In genomic region chr13:98478134-98479129, GRCh38 we compare ENCODE assay signal across 8 cellular contexts.
DNase-seq lines count a peak whose midpoint lies in the region; ATAC-seq, FAIRE-seq and TF ChIP-seq lines count a peak whose summit lies in the region.

No MANE protein-coding gene starts in this region.

- H3K4me1 ChIP-seq in HCT116 (ENCODE audit: control insufficient read depth in 1 of 2, insufficient read depth in 2 of 2, low read length in 2 of 2) (peaks cover 34 to 71% of the 10 kb centered on the region in 2 experiments), small intestine (ENCODE audit: control insufficient read depth in 2 of 2, insufficient read depth in 1 of 2, low read depth in 1 of 2, low read length in 1 of 2) (peaks cover 0 to 14% of the 10 kb centered on the region in 2 donors), upper lobe of right lung (peaks cover 50% of the 10 kb centered on the region)

- no peaks in the 10 kb centered on the region for H3K9me2 ChIP-seq in HCT116 (ENCODE audit: insufficient read depth)

- H3K4me3 ChIP-seq in HCT116 (replicated peaks in 1 of 2; ENCODE audit: low read depth in 1 of 2, low read length in 2 of 2) (no peak overlapping the region), fibroblast of villous mesenchyme (ENCODE audit: low read depth, low read length) (no peak overlapping the region), small intestine (ENCODE audit: low read depth in 1 of 2, low read length in 2 of 2) (no peak overlapping the region), upper lobe of right lung (no peak overlapping the region)

- H3K27ac ChIP-seq in HCT116 (ENCODE audit: low read depth, low read length) (no peak overlapping the region), small intestine (ENCODE audit: low read depth in 1 of 2, low read length in 1 of 2) (peak overlapping the region in 1 of 2 donors; percentile 14), upper lobe of right lung (no peak overlapping the region)

- H3K9ac ChIP-seq in HCT116 (ENCODE audit: low read length) = no peak overlapping the region

- POLR2A ChIA-PET in HCT116 (lab: Charles Lee) = no interaction called here

- ATAC-seq in GM18517 (IDR thresholded peaks at IDR 0.05; ENCODE audit: unreplicated experiment) (peak; percentile 41), HCT116 (no peak), GM19328 (IDR thresholded peaks at IDR 0.05; ENCODE audit: unreplicated experiment) (no peak), upper lobe of right lung (no peak)

- no peak for TF ChIP-seq RAD21 in HCT116 (IDR thresholded peaks at IDR 0.05; ENCODE audit: low read depth)

- WGBS in small intestine, 3 donors = 80 to 93% (median 84%) methylated on average over 18 of the region's 18 CpGs

- CTCF ChIA-PET in HCT116 (lab: Charles Lee) = interaction anchor here (0.8 kb wide), 1 partner anchor 30 kb away, joined by 3 read pairs; no protein-coding TSS in a partner anchor

- H3K36me3 ChIP-seq in HCT116 (ENCODE audit: control insufficient read depth in 1 of 2, insufficient read depth in 2 of 2, low read length in 2 of 2) = peaks cover 3 to 19% of the 10 kb centered on the region in 2 experiments; a peak in 2 of 4 replicates
- H3K36me3 ChIP-seq in small intestine (ENCODE audit: control insufficient read depth in 2 of 2, insufficient read depth in 2 of 2, low read length in 2 of 2) = peaks cover 4 to 8% of the 10 kb centered on the region in 2 donors
- H3K36me3 ChIP-seq in upper lobe of right lung = peaks cover 22% of the 10 kb centered on the region

- no peak for FAIRE-seq in small intestine (lab: Jason Lieb, UNC)

- RAD21 ChIA-PET in HCT116 (lab: Charles Lee; ENCODE audit: low non-redundant PET in 1 of 2, low total read pairs in 2 of 2, uncharacterized antibody in 2 of 2, unreplicated experiment in 2 of 2) = no interaction called here

- H3K79me2 ChIP-seq in HCT116 (ENCODE audit: insufficient read depth, low read length) = peaks cover 85% of the 10 kb centered on the region

- H4K20me1 ChIP-seq in HCT116 (ENCODE audit: insufficient read depth) = 0 out of 2 replicates have a peak, but pooled peaks cover 3% of the 10 kb centered on the region

- no TSS peak for BruUV-seq in HCT116 (replicated peaks; lab: Mats Ljungman, UMichigan)

- intact Hi-C loops in HCT116 (cut with micrococcal nuclease) = no loop called here
- intact Hi-C loops in upper lobe of right lung (cut with DNase I) = no loop called here

- no peak overlapping the region for H2AFZ ChIP-seq in HCT116 (ENCODE audit: low read depth, low read length, poor library complexity, severe bottlenecking)

- H3K27me3 ChIP-seq in HCT116 (ENCODE audit: insufficient read depth, low read length) (no peaks in the 10 kb centered on the region), small intestine (ENCODE audit: control insufficient read depth in 2 of 2, insufficient read depth in 2 of 2, low read length in 2 of 2) (no peaks in the 10 kb centered on the region), upper lobe of right lung (no peaks in the 10 kb centered on the region)

- H3K9me3 ChIP-seq in HCT116 (ENCODE audit: control insufficient read depth in 1 of 2, insufficient read depth in 1 of 2, low read depth in 1 of 2, low read length in 2 of 2) (no peaks in the 10 kb centered on the region), small intestine (ENCODE audit: control insufficient read depth, low read depth) (no peaks in the 10 kb centered on the region), upper lobe of right lung (no peaks in the 10 kb centered on the region)

- TF ChIP-seq POLR2A in HCT116 (IDR thresholded peaks at IDR 0.05; ENCODE audit: borderline replicate concordance, extremely low read depth, insufficient read depth, insufficient read length) = no peak

- peak overlapping the region; percentile 71 for H3K4me2 ChIP-seq in HCT116 (ENCODE audit: low read length)

- no peak for TF ChIP-seq CTCF in HCT116 (IDR thresholded peaks at IDR 0.05 in 2 of 3, conservative IDR thresholded peaks at IDR 0.05 in 1 of 3; ENCODE audit: borderline replicate concordance in 1 of 3, insufficient read depth in 1 of 3, low read depth in 2 of 3, low read length in 2 of 3)
- no peak for TF ChIP-seq CTCF in fibroblast of villous mesenchyme (IDR thresholded peaks at IDR 0.05; ENCODE audit: insufficient read depth, low read depth, low read length)
- TF ChIP-seq CTCF in upper lobe of right lung (IDR thresholded peaks at IDR 0.05) = no peak

- DNase-seq in HCT116 (ENCODE audit: low read depth, low spot score) (no peak), RPMI7951 (ENCODE audit: low read depth) (peak; percentile 94), fibroblast of villous mesenchyme (ENCODE audit: low read depth) (peak; percentile 45), AG08396 (ENCODE audit: low spot score) (no peak), small intestine (no peak), upper lobe of right lung (no peak)

TF ChIP-seq in HCT116, 20 proteins besides CTCF, POLR2A, EP300 and RAD21:
- TF ChIP-seq, protein P1, sequence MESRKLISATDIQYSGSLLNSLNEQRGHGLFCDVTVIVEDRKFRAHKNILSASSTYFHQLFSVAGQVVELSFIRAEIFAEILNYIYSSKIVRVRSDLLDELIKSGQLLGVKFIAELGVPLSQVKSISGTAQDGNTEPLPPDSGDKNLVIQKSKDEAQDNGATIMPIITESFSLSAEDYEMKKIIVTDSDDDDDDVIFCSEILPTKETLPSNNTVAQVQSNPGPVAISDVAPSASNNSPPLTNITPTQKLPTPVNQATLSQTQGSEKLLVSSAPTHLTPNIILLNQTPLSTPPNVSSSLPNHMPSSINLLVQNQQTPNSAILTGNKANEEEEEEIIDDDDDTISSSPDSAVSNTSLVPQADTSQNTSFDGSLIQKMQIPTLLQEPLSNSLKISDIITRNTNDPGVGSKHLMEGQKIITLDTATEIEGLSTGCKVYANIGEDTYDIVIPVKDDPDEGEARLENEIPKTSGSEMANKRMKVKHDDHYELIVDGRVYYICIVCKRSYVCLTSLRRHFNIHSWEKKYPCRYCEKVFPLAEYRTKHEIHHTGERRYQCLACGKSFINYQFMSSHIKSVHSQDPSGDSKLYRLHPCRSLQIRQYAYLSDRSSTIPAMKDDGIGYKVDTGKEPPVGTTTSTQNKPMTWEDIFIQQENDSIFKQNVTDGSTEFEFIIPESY (IDR thresholded peaks at IDR 0.05; ENCODE audit: extremely low read depth, insufficient replicate concordance, low read length) = no peak
- TF ChIP-seq ZNF274 (IDR thresholded peaks at IDR 0.05; ENCODE audit: low read depth, low read length) (no peak), ZFX (IDR thresholded peaks at IDR 0.05) (no peak), TCF7L2 (IDR thresholded peaks at IDR 0.05; ENCODE audit: borderline replicate concordance, extremely low read depth, insufficient read depth, insufficient read length) (no peak), ATF3 (IDR thresholded peaks at IDR 0.05) (no peak), EZH2phosphoT487 (IDR thresholded peaks at IDR 0.05; ENCODE audit: borderline replicate concordance) (no peak), SP1 (IDR thresholded peaks at IDR 0.05; ENCODE audit: low read depth) (no peak), JUND (IDR thresholded peaks at IDR 0.05) (no peak), REST (IDR thresholded peaks at IDR 0.05; ENCODE audit: low read depth) (no peak), CEBPB (IDR thresholded peaks at IDR 0.05; ENCODE audit: low read depth) (no peak), YY1 (IDR thresholded peaks at IDR 0.05; ENCODE audit: extremely low read depth, insufficient replicate concordance, low read depth, low read length) (no peak), SIN3A (IDR thresholded peaks at IDR 0.05; ENCODE audit: low read depth) (no peak), SRF (IDR thresholded peaks at IDR 0.05; ENCODE audit: low read depth) (no peak), FOSL1 (IDR thresholded peaks at IDR 0.05; ENCODE audit: low read depth) (no peak), CBX3 (IDR thresholded peaks at IDR 0.05; ENCODE audit: low read depth) (no peak), EGR1 (IDR thresholded peaks at IDR 0.05; ENCODE audit: low read depth) (no peak)
- TF ChIP-seq, protein P2, sequence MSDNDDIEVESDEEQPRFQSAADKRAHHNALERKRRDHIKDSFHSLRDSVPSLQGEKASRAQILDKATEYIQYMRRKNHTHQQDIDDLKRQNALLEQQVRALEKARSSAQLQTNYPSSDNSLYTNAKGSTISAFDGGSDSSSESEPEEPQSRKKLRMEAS (IDR thresholded peaks at IDR 0.05) = no peak

Comparison
In these comparisons a context has a peak if more than half of its experiments do, and no peak if none do; other contexts are left out.
1. DNase-seq: peak in RPMI7951 (single experiment) and fibroblast of villous mesenchyme (single experiment); none in HCT116 (single experiment), AG08396 (single experiment), small intestine (single experiment) and upper lobe of right lung (single experiment).